25 cellular contexts compared by ENCODE assay signal in genomic region chr4:41718907-41719306, GRCh38. TPM values are rescaled to one million over a fixed set of nuclear protein-coding genes. Genes with fewer than 3 reads are reported as not detected.
A peak's percentile ranks its signal among the peaks of the same experiment; 100 is the strongest.
DNase-seq lines count a peak whose midpoint lies in the region; ATAC-seq and TF ChIP-seq lines count a peak whose summit lies in the region.
"Had no signal": no experiment of that assay in that cellular context is flagged by ENCODE, and none has a peak within 500 bp of the region (broad histone marks: within the 10 kb centered on the region; RNA-seq: fewer than 3 reads in every experiment).

No MANE protein-coding gene starts in this region.

- H3K27me3 Mint-ChIP-seq in HFFc6 (ENCODE audit: insufficient read depth): peaks cover 4% of the 10 kb centered on the region

- peaks cover 13% of the 10 kb centered on the region for H3K9me3 Mint-ChIP-seq in HFFc6
- H3K9me3 Mint-ChIP-seq: activated naive CD8-positive, alpha-beta T cell treated with anti-CD3 and anti-CD28 coated beads for 36 hours; activated T-helper 2 cell treated with anti-CD3 and anti-CD28 coated beads, Interferon-gamma antibody, Interleukin-2, Interleukin-4, amounts not matched to agents 10 μg/mL and 5 μg/mL and 100 μg/mL, durations not matched to agents 14 hours and 24 hours and 36 hours had no signal

- H3K27ac Mint-ChIP-seq in HFFc6: peak overlapping the region; percentile 66
- H3K27ac Mint-ChIP-seq: activated naive CD8-positive, alpha-beta T cell treated with anti-CD3 and anti-CD28 coated beads for 36 hours; activated T-helper 2 cell treated with anti-CD3 and anti-CD28 coated beads, Interferon-gamma antibody, Interleukin-2, Interleukin-4, amounts not matched to agents 10 μg/mL and 5 μg/mL and 100 μg/mL, durations not matched to agents 14 hours and 24 hours and 36 hours; neural progenitor cell had no signal

- CTCF ChIA-PET in AG04449 (lab: Yijun Ruan, JAX): no interaction called here

- TF ChIP-seq CTCF in AG04449 (IDR thresholded peaks at IDR 0.05; ENCODE audit: insufficient read depth, low read length, missing control alignments) (no peak), HFFc6 (IDR thresholded peaks at IDR 0.05) (no peak), fibroblast of the aortic adventitia (IDR thresholded peaks at IDR 0.05; ENCODE audit: insufficient read depth, low read length) (no peak)

- DNase-seq in AG04449 (ENCODE audit: low read depth, low spot score) (peak; percentile 5), HFFc6 (peak; percentile 29), amniotic epithelial cell (ENCODE audit: low read depth) (peak; percentile 48), fibroblast of the aortic adventitia (ENCODE audit: low read depth) (peak; percentile 4), NCI-H526 (lab: John Stamatoyannopoulos, UW) (no peak), HPDE6-E6E7 (ENCODE audit: extremely low spot score) (no peak)
- DNase-seq: activated CD4-positive, alpha-beta T cell treated with anti-CD3 and anti-CD28 coated beads, Interleukin-2, amount 50 U/mL, for 4 hours; activated CD8-positive, alpha-beta memory T cell treated with anti-CD3 and anti-CD28 coated beads, Interleukin-2, amount 50 U/mL, for 4 hours; activated naive CD8-positive, alpha-beta T cell treated with anti-CD3 and anti-CD28 coated beads for 36 hours; dermis blood vessel endothelial cell; foreskin melanocyte; hippocampal formation; NCI-H1417; NCI-H2081 treated with DMSO at 0.1 percent for 48 hours; NCI-H510A; NK-92 treated with Interleukin-12 subunit alpha and Interleukin-12 subunit beta, amount 100 ng/mL, for 24 hours; Peyer's patch had no signal

- no peak overlapping the region for H3K4me3 ChIP-seq in AG04449 (ENCODE audit: low read depth, low read length)
- H3K4me3 ChIP-seq in fibroblast of the aortic adventitia (ENCODE audit: low read depth, low read length): no peak overlapping the region
- H3K4me3 ChIP-seq: neural progenitor cell, Peyer's patch, prostate gland had no signal

- H3K4me3 Mint-ChIP-seq in HFFc6: peak overlapping the region; percentile 23; the same call in 1 of the 2 replicates
- H3K4me3 Mint-ChIP-seq: activated naive CD8-positive, alpha-beta T cell treated with anti-CD3 and anti-CD28 coated beads for 36 hours; neural progenitor cell had no signal

- H3K36me3 Mint-ChIP-seq in HFFc6 (ENCODE audit: low read depth): peaks cover 15% of the 10 kb centered on the region
- H3K36me3 Mint-ChIP-seq: activated naive CD8-positive, alpha-beta T cell treated with anti-CD3 and anti-CD28 coated beads for 36 hours; neural progenitor cell had no signal

- H3K4me1 Mint-ChIP-seq in HFFc6 (ENCODE audit: low read depth): peaks cover 55% of the 10 kb centered on the region
- H3K4me1 Mint-ChIP-seq: activated naive CD8-positive, alpha-beta T cell treated with anti-CD3 and anti-CD28 coated beads for 36 hours; neural progenitor cell had no signal

- POLR2A ChIA-PET in AG04449 (lab: Yijun Ruan, JAX): no interaction called here

- no peak for ATAC-seq in GM18909 (IDR thresholded peaks at IDR 0.05; ENCODE audit: poor library complexity, unreplicated experiment)
- ATAC-seq in HG03457 (IDR thresholded peaks at IDR 0.05; ENCODE audit: unreplicated experiment): no peak

RNA-seq across cellular contexts. Expression of gene PHOX2B, which starts 29.6 kb away (rescaled TPM):
- not detected for total RNA-seq in HFFc6 (2021; fragmentation: NEBNext Ultra II Directional; extraction: Animal tissue kit (Norgen Biotek cat#: 25700))
- total RNA-seq in fibroblast of the aortic adventitia (ENCODE audit: low replicate concordance): not detected in 2 replicates
- total RNA-seq: activated naive CD8-positive, alpha-beta T cell treated with anti-CD3 and anti-CD28 coated beads for 36 hours; activated T-helper 2 cell treated with anti-CD3 and anti-CD28 coated beads, Interferon-gamma antibody, Interleukin-2, Interleukin-4, amounts not matched to agents 10 μg/mL and 5 μg/mL and 100 μg/mL, durations not matched to agents 14 hours and 24 hours and 36 hours; dermis blood vessel endothelial cell; G401; lower leg skin; prostate gland; subcutaneous adipose tissue had no signal

Comparison
In these comparisons a context has a peak if more than half of its experiments do, and no peak if none do; other contexts are left out.
1. DNase-seq: peak in AG04449 (single experiment), HFFc6 (single experiment), amniotic epithelial cell (single experiment) and fibroblast of the aortic adventitia (single experiment); none in NCI-H526 (0 of 2) and HPDE6-E6E7 (single experiment).